Comparison of ENCODE assay signal across 23 cellular contexts in genomic region chrX:110265624-110266023, GRCh38.
"Had no signal": no experiment of that assay in that cellular context is flagged by ENCODE, and none has a peak within 500 bp of the region (broad histone marks: within the 10 kb centered on the region; RNA-seq: fewer than 3 reads in every experiment).

No MANE protein-coding gene starts in this region.

- H3K4me3 ChIP-seq: thoracic aorta had no signal

- H3K9me3 ChIP-seq: neutrophil, thoracic aorta had no signal

- DNase-seq: activated CD4-positive, alpha-beta memory T cell treated with anti-CD3 and anti-CD28 coated beads for 36 hours; activated CD4-positive, alpha-beta T cell treated with anti-CD3 and anti-CD28 coated beads, Interleukin-2, amount 10 ng/mL, durations not matched to agents 24 days and 14 days; activated CD4-positive, CD25-positive, alpha-beta regulatory T cell treated with anti-CD3 and anti-CD28 coated beads, Interleukin-2, amount 50 U/mL, for 72 hours; activated CD8-positive, alpha-beta memory T cell treated with anti-CD3 and anti-CD28 coated beads, Interleukin-2, amount 50 U/mL, for 4 hours; activated gamma-delta T cell; activated naive CD4-positive, alpha-beta T cell treated with anti-CD3 and anti-CD28 coated beads, Interleukin-2, amount 50 U/mL, for 16 hours; activated T-cell treated with anti-CD3 and anti-CD28 coated beads, Interleukin-2, amount 50 U/mL, for 1 hour; amniotic stem cell; central memory CD4-positive, alpha-beta T cell; head of caudate nucleus; hippocampal formation; kidney; left colon; mammary epithelial cell; naive B cell; nephron progenitor cell; small intestine; stimulated activated CD4-positive, alpha-beta T cell treated with anti-CD3 and anti-CD28 coated beads, Interleukin-4, amount 100 ng/mL, for 24 hours; T-helper 9 cell had no signal

- H3K36me3 ChIP-seq: neutrophil, thoracic aorta had no signal

- H3K27ac ChIP-seq: neutrophil, thoracic aorta had no signal

- H3K27me3 ChIP-seq: neutrophil had no signal

- ATAC-seq: left colon; sciatic nerve; stimulated activated effector memory CD8-positive, alpha-beta T cell treated with anti-CD3 and anti-CD28 coated beads, Interleukin-12 subunit alpha, Interleukin-12 subunit beta, amount 100 ng/mL, for 72 hours had no signal
